24 cellular contexts compared by ENCODE assay signal in genomic region chr9:28394774-28395173, GRCh38.
DNase-seq lines count a peak whose midpoint lies in the region; TF ChIP-seq lines count a peak whose summit lies in the region.
"Had no signal": no experiment of that assay in that cellular context is flagged by ENCODE, and none has a peak within 500 bp of the region (broad histone marks: within the 10 kb centered on the region; RNA-seq: fewer than 3 reads in every experiment).

No MANE protein-coding gene starts in this region.

- peak overlapping the region in 1 of 2 experiments; percentile 60; a peak in 2 of 4 replicates for H3K27ac ChIP-seq in SK-N-SH (ENCODE audit: low read depth in 2 of 2, low read length in 1 of 2)
- H3K27ac ChIP-seq in endodermal cell (ENCODE audit: low read depth, low read length) = no peak overlapping the region
- H3K27ac ChIP-seq: 22Rv1, A549, BLaER1 had no signal

- H3K4me1 Mint-ChIP-seq in endodermal cell = peaks cover 28% of the 10 kb centered on the region
- H3K4me1 Mint-ChIP-seq: B cell; CD14-positive monocyte; CD4-positive, alpha-beta memory T cell; CD4-positive, CD25-positive, alpha-beta regulatory T cell; CD8-positive, alpha-beta memory T cell had no signal

- TF ChIP-seq RAD21 in SK-N-SH (IDR thresholded peaks at IDR 0.05; ENCODE audit: low read length) = no peak

- no peaks in the 10 kb centered on the region for H3K79me2 ChIP-seq in SK-N-SH (ENCODE audit: insufficient read depth)

- POLR2A ChIA-PET in SK-N-SH (lab: Yijun Ruan, JAX) = no interaction called here

- no peaks in the 10 kb centered on the region for H3F3A ChIP-seq in SK-N-SH (replicated peaks; ENCODE audit: insufficient read depth)

- no peaks in the 10 kb centered on the region for H4K20me1 ChIP-seq in SK-N-SH (ENCODE audit: insufficient read depth)
- H4K20me1 ChIP-seq: BLaER1 had no signal

- H3K4me2 ChIP-seq in SK-N-SH = no peak overlapping the region
- H3K4me2 ChIP-seq: A549, BLaER1 had no signal

- H3K27me3 ChIP-seq in BE2C (no peaks in the 10 kb centered on the region), SK-N-SH (ENCODE audit: insufficient read depth) (no peaks in the 10 kb centered on the region), endodermal cell (ENCODE audit: control insufficient read depth, insufficient read depth, low read length, poor library complexity, severe bottlenecking) (no peaks in the 10 kb centered on the region)
- H3K27me3 ChIP-seq: BLaER1 had no signal

- peak in 1 of 2 experiments; percentile 60; a peak in 2 of 4 replicates for TF ChIP-seq EP300 in SK-N-SH (IDR thresholded peaks at IDR 0.05; ENCODE audit: borderline replicate concordance in 1 of 2, low read depth in 1 of 2, low read length in 1 of 2)

- H3K9me2 ChIP-seq in SK-N-SH = no peaks in the 10 kb centered on the region

- H3K9ac ChIP-seq in SK-N-SH = no peak overlapping the region
- no peak overlapping the region for H3K9ac ChIP-seq in endodermal cell (ENCODE audit: extremely low read depth, low read length, poor library complexity, severe bottlenecking)
- H3K9ac ChIP-seq: BLaER1 had no signal

- no peaks in the 10 kb centered on the region for H3K36me3 ChIP-seq in BE2C
- no peaks in the 10 kb centered on the region for H3K36me3 ChIP-seq in SK-N-SH (replicated peaks in 1 of 2; ENCODE audit: control insufficient read depth in 1 of 2, insufficient read depth in 2 of 2, low read length in 1 of 2)
- no peaks in the 10 kb centered on the region for H3K36me3 ChIP-seq in endodermal cell (ENCODE audit: control insufficient read depth, insufficient read depth, low read length)
- H3K36me3 ChIP-seq: BLaER1 had no signal

- H3K36me3 Mint-ChIP-seq in endodermal cell (ENCODE audit: low read depth) = no peaks in the 10 kb centered on the region
- H3K36me3 Mint-ChIP-seq: CD14-positive monocyte; CD4-positive, alpha-beta memory T cell; CD4-positive, CD25-positive, alpha-beta regulatory T cell; CD8-positive, alpha-beta memory T cell had no signal

- H3K4me1 ChIP-seq in BE2C = peaks cover 10% of the 10 kb centered on the region
- H3K4me1 ChIP-seq in SK-N-SH (ENCODE audit: control insufficient read depth in 1 of 2, insufficient read depth in 2 of 2, low read depth in 1 of 2, low read length in 1 of 2) = no peaks in the 10 kb centered on the region; a peak in 2 of 4 replicates
- peaks cover 5% of the 10 kb centered on the region for H3K4me1 ChIP-seq in endodermal cell (ENCODE audit: control insufficient read depth, insufficient read depth, low read length)
- H3K4me1 ChIP-seq: A549, BLaER1 had no signal

- H3K27ac Mint-ChIP-seq in endodermal cell = no peak overlapping the region
- H3K27ac Mint-ChIP-seq: B cell; CD14-positive monocyte; CD4-positive, alpha-beta memory T cell; CD4-positive, CD25-positive, alpha-beta regulatory T cell; CD8-positive, alpha-beta memory T cell had no signal

- H3K9me3 Mint-ChIP-seq in endodermal cell = no peaks in the 10 kb centered on the region

- TF ChIP-seq CTCF in BE2C (IDR thresholded peaks at IDR 0.05; ENCODE audit: low read depth, low read length) = no peak
- no peak for TF ChIP-seq CTCF in SK-N-SH (IDR thresholded peaks at IDR 0.05)
- TF ChIP-seq CTCF in endodermal cell (conservative IDR thresholded peaks at IDR 0.05) = no peak

- H2AFZ ChIP-seq in SK-N-SH (ENCODE audit: low read depth) = no peak overlapping the region

- H3K4me3 ChIP-seq in BE2C (ENCODE audit: low read depth, low read length) = no peak overlapping the region
- H3K4me3 ChIP-seq in SK-N-SH (ENCODE audit: low read depth in 2 of 2, low read length in 1 of 2) = no peak overlapping the region
- H3K4me3 ChIP-seq in endodermal cell (ENCODE audit: low read length) = peak overlapping the region; percentile 22
- H3K4me3 ChIP-seq: A549, BLaER1, GM12878 had no signal

- no peaks in the 10 kb centered on the region for H3K27me3 Mint-ChIP-seq in endodermal cell (ENCODE audit: insufficient read depth)
- H3K27me3 Mint-ChIP-seq: B cell; CD4-positive, alpha-beta memory T cell; CD4-positive, CD25-positive, alpha-beta regulatory T cell had no signal

- no peak overlapping the region for H3K4me3 Mint-ChIP-seq in endodermal cell
- H3K4me3 Mint-ChIP-seq: B cell; CD14-positive monocyte; CD4-positive, alpha-beta memory T cell; CD4-positive, CD25-positive, alpha-beta regulatory T cell; CD8-positive, alpha-beta memory T cell had no signal

- CTCF ChIA-PET in SK-N-SH (lab: Yijun Ruan, JAX) = interaction anchor here (1.2 to 1.8 kb wide), 2 partner anchors 9 to 32 kb away, joined by 3 read pairs; no protein-coding TSS in a partner anchor

- no peaks in the 10 kb centered on the region for H3K9me3 ChIP-seq in BE2C
- H3K9me3 ChIP-seq in SK-N-SH = no peaks in the 10 kb centered on the region
- H3K9me3 ChIP-seq in endodermal cell (ENCODE audit: control insufficient read depth, low read length) = no peaks in the 10 kb centered on the region
- H3K9me3 ChIP-seq: A549, BLaER1 had no signal

- peak; percentile 30 for DNase-seq in BE2C
- peak; percentile 18 for DNase-seq in SK-N-SH
- no peak for DNase-seq in endodermal cell
- no peak for DNase-seq in SKM-1 (lab: John Stamatoyannopoulos, UW; ENCODE audit: unreplicated experiment)
- no peak for DNase-seq in NCI-H2227 (lab: John Stamatoyannopoulos, UW; ENCODE audit: unreplicated experiment)
- DNase-seq: AML-193; C1 segment of cervical spinal cord; CD4-positive, alpha-beta memory T cell; CD4-positive, CD25-positive, alpha-beta regulatory T cell; CD8-positive, alpha-beta memory T cell; COR-L47; DMS 273 treated with DMSO at 0.1 percent for 48 hours; DMS153; DMS53; DMS79; DND-41; EL; GDM1 had no signal

TF ChIP-seq in SK-N-SH, 30 proteins besides CTCF, POLR2A, EP300 and RAD21:
- TF ChIP-seq FOXJ3 (CRISPR knock-in tag; IDR thresholded peaks at IDR 0.05) (0 out of 2 replicates have a peak, but pooled peaks have one; percentile 23), MAX (IDR thresholded peaks at IDR 0.05; ENCODE audit: low read depth) (no peak), RCOR1 (IDR thresholded peaks at IDR 0.05; ENCODE audit: low read length) (peak; percentile 18; the same call in 1 of the 2 replicates)
TF ChIP-seq in SK-N-SH: peak in this region for 2.

Comparison
In these comparisons a context has a peak if more than half of its experiments do, and no peak if none do; other contexts are left out.
1. DNase-seq: peak in BE2C (single experiment) and SK-N-SH (single experiment); none in endodermal cell (single experiment), SKM-1 (single experiment) and NCI-H2227 (single experiment).